ENCODE assay signal across 2 cellular contexts in genomic region chr19:34904846-34905527, GRCh38.
TF ChIP-seq lines count a peak whose summit lies in the region.

No MANE protein-coding gene starts in this region.

TF ChIP-seq in HEK293, 187 proteins besides CTCF, POLR2A, EP300 and RAD21:
- TF ChIP-seq ZBTB1 (tag by site-specific recombination; IDR thresholded peaks at IDR 0.05) (no peak), KLF1 (tag by site-specific recombination; IDR thresholded peaks at IDR 0.05) (peak; percentile 74)

TF ChIP-seq in H1, 55 proteins besides CTCF, POLR2A, EP300 and RAD21:
- no peak for TF ChIP-seq SAP30 (IDR thresholded peaks at IDR 0.05; ENCODE audit: insufficient read depth, insufficient replicate concordance, low read length)
- TF ChIP-seq BACH1 (IDR thresholded peaks at IDR 0.05; ENCODE audit: low read length): no peak
- TF ChIP-seq HDAC6 (IDR thresholded peaks at IDR 0.05; ENCODE audit: low read depth, low read length): no peak
- peak; percentile 93 for TF ChIP-seq MAX (IDR thresholded peaks at IDR 0.05)
- peak; percentile 91 for TF ChIP-seq E2F6 (IDR thresholded peaks at IDR 0.05)
- no peak for TF ChIP-seq TAF1 (IDR thresholded peaks at IDR 0.05; ENCODE audit: low read depth, low read length)
- peak; percentile 97 for TF ChIP-seq KDM4A (IDR thresholded peaks at IDR 0.05; ENCODE audit: low read depth, low read length, severe bottlenecking)
- TF ChIP-seq SP4 (IDR thresholded peaks at IDR 0.05; ENCODE audit: low read length): no peak
- TF ChIP-seq TAF7 (optimal IDR thresholded peaks at IDR 0.05; ENCODE audit: borderline replicate concordance, low read depth, low read length): no peak
- peak; percentile 81 for TF ChIP-seq ASH2L (IDR thresholded peaks at IDR 0.05; ENCODE audit: low read length)
- TF ChIP-seq EZH2 (IDR thresholded peaks at IDR 0.05; ENCODE audit: low read depth, low read length, severe bottlenecking): peak; percentile 78
- TF ChIP-seq CREB1 (IDR thresholded peaks at IDR 0.05): no peak
- no peak for TF ChIP-seq ATF2 (IDR thresholded peaks at IDR 0.05; ENCODE audit: low read length)
- TF ChIP-seq SUZ12 (IDR thresholded peaks at IDR 0.05; ENCODE audit: low read length): peak; percentile 89
